In genomic region chr20:47204008-47204745, GRCh38 we compare ENCODE assay signal across 19 cellular contexts.
DNase-seq lines count a peak whose midpoint lies in the region; ATAC-seq, FAIRE-seq and TF ChIP-seq lines count a peak whose summit lies in the region.
"Had no signal": no experiment of that assay in that cellular context is flagged by ENCODE, and none has a peak within 500 bp of the region (broad histone marks: within the 10 kb centered on the region; RNA-seq: fewer than 3 reads in every experiment).

No MANE protein-coding gene starts in this region.

- ATAC-seq in HepG2: no peak
- ATAC-seq in right lobe of liver: no peak
- ATAC-seq in foreskin keratinocyte: peak; percentile 78
- ATAC-seq in GM21381 (IDR thresholded peaks at IDR 0.05; ENCODE audit: unreplicated experiment): no peak
- ATAC-seq: Panc1 had no signal

- H3K4me3 ChIP-seq in HepG2 (replicated peaks in 1 of 3; ENCODE audit: insufficient read depth in 1 of 3, low read depth in 2 of 3, low read length in 3 of 3): no peak overlapping the region
- no peak overlapping the region for H3K4me3 ChIP-seq in right lobe of liver
- no peak overlapping the region for H3K4me3 ChIP-seq in prostate gland
- H3K4me3 ChIP-seq: ascending aorta, transverse colon had no signal

- FAIRE-seq in HepG2 (lab: Jason Lieb, UNC): no peak
- FAIRE-seq: A204.1, small intestine had no signal

- H3K4me1 ChIP-seq in HepG2 (ENCODE audit: insufficient read depth, low read length) (peaks cover 62% of the 10 kb centered on the region), right lobe of liver (peaks cover 0 to 8% (median 0%) of the 10 kb centered on the region in 4 donors), foreskin keratinocyte (no peaks in the 10 kb centered on the region), prostate gland (replicated peaks) (no peaks in the 10 kb centered on the region)
- H3K4me1 ChIP-seq: ascending aorta, transverse colon had no signal

- TF ChIP-seq RAD21 in HepG2 (CRISPR knock-in tag; IDR thresholded peaks at IDR 0.05): no peak

- H3K27ac ChIP-seq in HepG2 (ENCODE audit: extremely low read length, insufficient read depth, low read length): no peak overlapping the region
- H3K27ac ChIP-seq in right lobe of liver: no peak overlapping the region
- H3K27ac ChIP-seq in foreskin keratinocyte: no peak overlapping the region
- H3K27ac ChIP-seq in prostate gland: no peak overlapping the region
- H3K27ac ChIP-seq: ascending aorta, transverse colon had no signal

- H3K27me3 ChIP-seq in HepG2 (ENCODE audit: control insufficient read depth in 1 of 2, insufficient read depth in 2 of 2, low read length in 2 of 2): no peaks in the 10 kb centered on the region
- H3K27me3 ChIP-seq in right lobe of liver: no peaks in the 10 kb centered on the region
- H3K27me3 ChIP-seq in foreskin keratinocyte: no peaks in the 10 kb centered on the region
- H3K27me3 ChIP-seq in prostate gland (replicated peaks; ENCODE audit: insufficient read depth): no peaks in the 10 kb centered on the region
- H3K27me3 ChIP-seq: ascending aorta, transverse colon had no signal

- no peak for TF ChIP-seq CTCF in HepG2 (CRISPR knock-in tag; IDR thresholded peaks at IDR 0.05)
- no peak for TF ChIP-seq CTCF in right lobe of liver (IDR thresholded peaks at IDR 0.05)
- no peak for TF ChIP-seq CTCF in foreskin keratinocyte (conservative IDR thresholded peaks at IDR 0.05)
- no peak for TF ChIP-seq CTCF in prostate gland (IDR thresholded peaks at IDR 0.05)

- 81% methylated on average over 10 of the region's 10 CpGs for WGBS in HepG2 (ENCODE audit: low lambda C conversion rate)
- WGBS in right lobe of liver (ENCODE audit: insufficient coverage, low coverage, low lambda C conversion rate, missing lambda C conversion rate): 95% methylated on average over 6 of the region's 10 CpGs
- 82% methylated on average over 10 of the region's 10 CpGs for WGBS in prostate gland

- H3K9ac ChIP-seq in HepG2 (ENCODE audit: insufficient read depth, low read depth, low read length): no peak overlapping the region

- DNase-seq in HepG2 (ENCODE audit: low spot score): no peak
- DNase-seq in right lobe of liver: no peak
- peak; percentile 45 for DNase-seq in amniotic epithelial cell (ENCODE audit: low read depth)
- peak; percentile 58 to 84 for DNase-seq in foreskin keratinocyte
- no peak for DNase-seq in SHP77 (lab: John Stamatoyannopoulos, UW)
- DNase-seq in prostate gland (ENCODE audit: low spot score): no peak
- no peak for DNase-seq in activated T-cell treated with anti-CD3 and anti-CD28 coated beads for 4 hours
- DNase-seq: activated CD4-positive, alpha-beta T cell treated with anti-CD3 and anti-CD28 coated beads, Interleukin-2, amount 10 ng/mL, durations not matched to agents 24 days and 14 days; effector CD4-positive, alpha-beta T cell; H7; hypothalamus; NCI-H1105 treated with DMSO at 0.1 percent for 48 hours; NCI-H510A treated with DMSO at 0.1 percent for 48 hours; small intestine; transverse colon had no signal

- no peak overlapping the region for H2AFZ ChIP-seq in HepG2 (ENCODE audit: low read length)

- TF ChIP-seq POLR2A in HepG2 (IDR thresholded peaks at IDR 0.05; ENCODE audit: insufficient read depth in 1 of 2, low read depth in 2 of 2, low read length in 2 of 2) (no peak), right lobe of liver (IDR thresholded peaks at IDR 0.05) (no peak), prostate gland (IDR thresholded peaks at IDR 0.05) (no peak)

- intact Hi-C loops in HepG2 (cut with micrococcal nuclease; ENCODE audit: unreplicated experiment): no loop called here
- intact Hi-C loops in right lobe of liver (cut with DNase I): loop anchor here (10.0 kb wide), 2 partner anchors 51 to 181 kb away; no protein-coding TSS in a partner anchor
- intact Hi-C loops in prostate gland (cut with DNase I): no loop called here

- H3K9me3 ChIP-seq in HepG2 (ENCODE audit: low read length) (no peaks in the 10 kb centered on the region), right lobe of liver (no peaks in the 10 kb centered on the region), prostate gland (no peaks in the 10 kb centered on the region)
- H3K9me3 ChIP-seq: ascending aorta, transverse colon had no signal

- POLR2A ChIA-PET in HepG2 (lab: Yijun Ruan, JAX): interaction anchor here (0.6 to 4.3 kb wide), 3 partner anchors 13 to 318 kb away, joined by 3 to 22 read pairs (median 3); partner anchors contain the start of gene ZMYND8

- H3K79me2 ChIP-seq in HepG2 (ENCODE audit: insufficient read depth, low read length): no peaks in the 10 kb centered on the region

- H4K20me1 ChIP-seq in HepG2 (ENCODE audit: insufficient read depth, low read length): no peaks in the 10 kb centered on the region; the same call in 1 of the 2 replicates

- H3K36me3 ChIP-seq in HepG2 (replicated peaks in 1 of 2; ENCODE audit: control insufficient read depth in 1 of 2, insufficient read depth in 2 of 2, low read length in 2 of 2) (peaks cover 8 to 12% of the 10 kb centered on the region in 2 experiments; a peak in 4 of 5 replicates), right lobe of liver (peaks cover 0 to under 1% (median 0%) of the 10 kb centered on the region in 4 donors), prostate gland (no peaks in the 10 kb centered on the region)

- CTCF ChIA-PET in HepG2 (lab: Yijun Ruan, JAX; ENCODE audit: low intra/inter-chr PET ratio, low total read pairs): no interaction called here

- no TSS peak for BruUV-seq in HepG2 (replicated peaks; lab: Mats Ljungman, UMichigan)

- no peak overlapping the region for H3K4me2 ChIP-seq in HepG2 (ENCODE audit: low read depth, low read length)

- in situ Hi-C loops in HepG2 (cut with HindIII; ENCODE audit: extremely low pct_ligation_motif_present, low pct_unique_long_range_greater_than_20kb): no loop called here

- TF ChIP-seq EP300 in HepG2 (IDR thresholded peaks at IDR 0.05; ENCODE audit: low read depth in 2 of 2, low read length in 2 of 2) (no peak), HepG2 (CRISPR knock-in tag; IDR thresholded peaks at IDR 0.05; ENCODE audit: borderline replicate concordance) (no peak)

TF ChIP-seq in HepG2, 621 proteins besides CTCF, POLR2A, EP300 and RAD21:
- peak; percentile 53; the same call in 1 of the 2 replicates for TF ChIP-seq ZNF629 (CRISPR knock-in tag; conservative IDR thresholded peaks at IDR 0.05)
- TF ChIP-seq ZNF776 (CRISPR knock-in tag; IDR thresholded peaks at IDR 0.05): no peak
- TF ChIP-seq HOXA7 (CRISPR knock-in tag; IDR thresholded peaks at IDR 0.05): no peak
- no peak for TF ChIP-seq YEATS2 (CRISPR knock-in tag; IDR thresholded peaks at IDR 0.05; ENCODE audit: borderline replicate concordance)
- 0 out of 2 replicates have a peak, but pooled peaks have one; percentile 31 for TF ChIP-seq NFE2 (CRISPR knock-in tag; IDR thresholded peaks at IDR 0.05)
- TF ChIP-seq XBP1 (CRISPR knock-in tag; IDR thresholded peaks at IDR 0.05): no peak
- TF ChIP-seq U2AF1 (optimal IDR thresholded peaks at IDR 0.05; ENCODE audit: low read depth, low read length): peak; percentile 21
- no peak for TF ChIP-seq CSRNP1 (CRISPR knock-in tag; IDR thresholded peaks at IDR 0.05)
- no peak for TF ChIP-seq NR2C2 (CRISPR knock-in tag; IDR thresholded peaks at IDR 0.05; ENCODE audit: borderline replicate concordance)
- TF ChIP-seq ZZZ3 (CRISPR knock-in tag; IDR thresholded peaks at IDR 0.05; ENCODE audit: borderline replicate concordance): no peak
- TF ChIP-seq FOSL2 (CRISPR knock-in tag; IDR thresholded peaks at IDR 0.05): 0 out of 2 replicates have a peak, but pooled peaks have one; percentile 24
- 0 out of 2 replicates have a peak, but pooled peaks have one; percentile 5 for TF ChIP-seq MTA1 (CRISPR knock-in tag; IDR thresholded peaks at IDR 0.05; ENCODE audit: borderline replicate concordance)
- no peak for TF ChIP-seq MYC (CRISPR knock-in tag; IDR thresholded peaks at IDR 0.05; ENCODE audit: borderline replicate concordance)
- no peak for TF ChIP-seq ZNF343 (CRISPR knock-in tag; IDR thresholded peaks at IDR 0.05)
- 0 out of 2 replicates have a peak, but pooled peaks have one; percentile 23 for TF ChIP-seq ZNF761 (CRISPR knock-in tag; conservative IDR thresholded peaks at IDR 0.05)
- no peak for TF ChIP-seq NONO (IDR thresholded peaks at IDR 0.05)
- no peak for TF ChIP-seq NONO (CRISPR knock-in tag; conservative IDR thresholded peaks at IDR 0.05)

Comparison
In these comparisons a context has a peak if more than half of its experiments do, and no peak if none do; other contexts are left out.
1. intact Hi-C loops: an anchor here in right lobe of liver (10.0 kb wide); none called in HepG2 and prostate gland.
2. DNase-seq: peak in amniotic epithelial cell (single experiment) and foreskin keratinocyte (2 of 2); none in HepG2 (single experiment), right lobe of liver (0 of 3), SHP77 (0 of 2), prostate gland (single experiment) and activated T-cell treated with anti-CD3 and anti-CD28 coated beads for 4 hours (single experiment).